ENCODE assay signal across 8 cellular contexts in genomic region chr17:82051776-82052637, GRCh38. TPM values are rescaled to one million over a fixed set of nuclear protein-coding genes. Genes with fewer than 3 reads are reported as not detected.
DNase-seq lines count a peak whose midpoint lies in the region; TF ChIP-seq lines count a peak whose summit lies in the region.

Gene GPS1 (plus strand): TSS chr17:82051898. CDS start chr17:82051932, 34 bp downstream.
Gene RFNG (minus strand): TSS chr17:82051811. CDS start chr17:82051766, 45 bp downstream.

- no peaks in the 10 kb centered on the region for H3K9me3 ChIP-seq in neural cell (ENCODE audit: low read length)

- peak within 1 kb of the TSS; percentile 87 for H3K4me3 Mint-ChIP-seq in activated T-helper 2 cell treated with anti-CD3 and anti-CD28 coated beads, Interferon-gamma antibody, Interleukin-2, Interleukin-4, amounts not matched to agents 10 μg/mL and 5 μg/mL and 100 μg/mL, durations not matched to agents 14 hours and 24 hours and 36 hours (ENCODE audit: low read depth)
- peak within 1 kb of the TSS; percentile 87 for H3K4me3 Mint-ChIP-seq in stimulated activated naive CD8-positive, alpha-beta T cell treated with anti-CD3 and anti-CD28 coated beads, Interleukin-15, Interleukin-2, amounts not matched to agents 100 ng/mL and 50 ng/mL, for 24 hours

- no peaks in the 10 kb centered on the region for H4K20me1 ChIP-seq in neural cell (ENCODE audit: insufficient read depth)

- TF ChIP-seq EP300 in neural cell (conservative IDR thresholded peaks at IDR 0.05; ENCODE audit: poor library complexity, severe bottlenecking): no peak

- H3K27me3 ChIP-seq in neural cell (ENCODE audit: insufficient read depth, low read depth, low read length): no peaks in the 10 kb centered on the region

- peaks cover 10% of the 10 kb centered on the region for H3K36me3 Mint-ChIP-seq in activated T-helper 2 cell treated with anti-CD3 and anti-CD28 coated beads, Interferon-gamma antibody, Interleukin-2, Interleukin-4, amounts not matched to agents 10 μg/mL and 5 μg/mL and 100 μg/mL, durations not matched to agents 14 hours and 24 hours and 36 hours (ENCODE audit: low read depth)
- H3K36me3 Mint-ChIP-seq in stimulated activated naive CD8-positive, alpha-beta T cell treated with anti-CD3 and anti-CD28 coated beads, Interleukin-15, Interleukin-2, amounts not matched to agents 100 ng/mL and 50 ng/mL, for 24 hours (ENCODE audit: low read depth): peaks cover 4% of the 10 kb centered on the region

- H3K79me2 ChIP-seq in neural cell (replicated peaks; ENCODE audit: insufficient read depth, low read length): peaks cover 10% of the 10 kb centered on the region

- H3K4me3 ChIP-seq in fibroblast of the aortic adventitia (ENCODE audit: low read depth, low read length): peak within 1 kb of the TSS; percentile 80
- H3K4me3 ChIP-seq in neural cell (ENCODE audit: low read length): peak within 1 kb of the TSS; percentile 92

- no peaks in the 10 kb centered on the region for H3F3A ChIP-seq in neural cell (ENCODE audit: insufficient read depth, low read length, poor library complexity, severe bottlenecking)

- peak within 1 kb of the TSS; percentile 84 for H3K4me2 ChIP-seq in neural cell (ENCODE audit: low read length)

- H3K4me1 Mint-ChIP-seq in activated T-helper 2 cell treated with anti-CD3 and anti-CD28 coated beads, Interferon-gamma antibody, Interleukin-2, Interleukin-4, amounts not matched to agents 10 μg/mL and 5 μg/mL and 100 μg/mL, durations not matched to agents 14 hours and 24 hours and 36 hours (ENCODE audit: low read depth): peaks cover 7% of the 10 kb centered on the region
- H3K4me1 Mint-ChIP-seq in stimulated activated naive CD8-positive, alpha-beta T cell treated with anti-CD3 and anti-CD28 coated beads, Interleukin-15, Interleukin-2, amounts not matched to agents 100 ng/mL and 50 ng/mL, for 24 hours (ENCODE audit: low read depth): peaks cover 18% of the 10 kb centered on the region

- no peaks in the 10 kb centered on the region for H3K9me2 ChIP-seq in neural cell (ENCODE audit: insufficient read depth, low read length)

- TF ChIP-seq RAD21 in neural cell (conservative IDR thresholded peaks at IDR 0.05): no peak

- H3K9ac ChIP-seq in neural cell (ENCODE audit: low read length): peak within 1 kb of the TSS; percentile 75

- H3K27me3 Mint-ChIP-seq in activated T-helper 2 cell treated with anti-CD3 and anti-CD28 coated beads, Interferon-gamma antibody, Interleukin-2, Interleukin-4, amounts not matched to agents 10 μg/mL and 5 μg/mL and 100 μg/mL, durations not matched to agents 14 hours and 24 hours and 36 hours (ENCODE audit: low read depth): no peaks in the 10 kb centered on the region
- no peaks in the 10 kb centered on the region for H3K27me3 Mint-ChIP-seq in stimulated activated naive CD8-positive, alpha-beta T cell treated with anti-CD3 and anti-CD28 coated beads, Interleukin-15, Interleukin-2, amounts not matched to agents 100 ng/mL and 50 ng/mL, for 24 hours

- peak; percentile 51 to 69 (median 66) for DNase-seq in NCI-H1417 (lab: John Stamatoyannopoulos, UW)
- no peak for DNase-seq in NCI-H1417 treated with DMSO at 0.1 percent for 48 hours (lab: John Stamatoyannopoulos, UW)
- peak; percentile 67 for DNase-seq in HK-2 (ENCODE audit: unreplicated experiment)
- peak; percentile 52 for DNase-seq in RPMI7951 (ENCODE audit: low read depth)
- DNase-seq in activated T-helper 2 cell treated with anti-CD3 and anti-CD28 coated beads, Interferon-gamma antibody, Interleukin-2, Interleukin-4, amounts not matched to agents 10 μg/mL and 5 μg/mL and 100 μg/mL, durations not matched to agents 14 hours and 24 hours and 36 hours (ENCODE audit: low spot score): peak; percentile 73
- DNase-seq in fibroblast of the aortic adventitia (ENCODE audit: low read depth): peak; percentile 34

- no peak within 1 kb of the TSS for H3K27ac ChIP-seq in neural cell (ENCODE audit: low read length)

- H3K27ac Mint-ChIP-seq in activated T-helper 2 cell treated with anti-CD3 and anti-CD28 coated beads, Interferon-gamma antibody, Interleukin-2, Interleukin-4, amounts not matched to agents 10 μg/mL and 5 μg/mL and 100 μg/mL, durations not matched to agents 14 hours and 24 hours and 36 hours: peak within 1 kb of the TSS; percentile 76
- H3K27ac Mint-ChIP-seq in stimulated activated naive CD8-positive, alpha-beta T cell treated with anti-CD3 and anti-CD28 coated beads, Interleukin-15, Interleukin-2, amounts not matched to agents 100 ng/mL and 50 ng/mL, for 24 hours: peak within 1 kb of the TSS; percentile 78

- H3K36me3 ChIP-seq in neural cell (ENCODE audit: insufficient read depth, low read length): no peaks in the 10 kb centered on the region

- no peaks in the 10 kb centered on the region for H3K9me3 Mint-ChIP-seq in activated T-helper 2 cell treated with anti-CD3 and anti-CD28 coated beads, Interferon-gamma antibody, Interleukin-2, Interleukin-4, amounts not matched to agents 10 μg/mL and 5 μg/mL and 100 μg/mL, durations not matched to agents 14 hours and 24 hours and 36 hours
- no peaks in the 10 kb centered on the region for H3K9me3 Mint-ChIP-seq in stimulated activated naive CD8-positive, alpha-beta T cell treated with anti-CD3 and anti-CD28 coated beads, Interleukin-15, Interleukin-2, amounts not matched to agents 100 ng/mL and 50 ng/mL, for 24 hours

- TF ChIP-seq CTCF in fibroblast of the aortic adventitia (IDR thresholded peaks at IDR 0.05; ENCODE audit: insufficient read depth, low read length): no peak
- no peak for TF ChIP-seq CTCF in neural cell (IDR thresholded peaks at IDR 0.05; ENCODE audit: poor library complexity, severe bottlenecking)

- intact Hi-C loops in activated T-helper 2 cell treated with anti-CD3 and anti-CD28 coated beads, Interferon-gamma antibody, Interleukin-2, Interleukin-4, amounts not matched to agents 10 μg/mL and 5 μg/mL and 100 μg/mL, durations not matched to agents 14 hours and 24 hours and 36 hours (cut with micrococcal nuclease): no loop called here

- no peak within 1 kb of the TSS for H2AFZ ChIP-seq in neural cell (ENCODE audit: low read depth, low read length)

TF ChIP-seq in neural cell, 6 proteins besides CTCF, POLR2A, EP300 and RAD21:
- TF ChIP-seq REST (IDR thresholded peaks at IDR 0.05; ENCODE audit: borderline replicate concordance) (no peak), EZH2 (IDR thresholded peaks at IDR 0.05; ENCODE audit: borderline replicate concordance, insufficient read depth, low read length, poor library complexity, severe bottlenecking) (no peak), POLR2AphosphoS5 (IDR thresholded peaks at IDR 0.05) (peak; percentile 86), TAF1 (IDR thresholded peaks at IDR 0.05; ENCODE audit: low read depth) (no peak), SMC3 (conservative IDR thresholded peaks at IDR 0.05; ENCODE audit: poor library complexity) (no peak), MXI1 (conservative IDR thresholded peaks at IDR 0.05; ENCODE audit: poor library complexity, severe bottlenecking) (peak; percentile 89)

RNA-seq across cellular contexts. Expression of gene GPS1, which starts in this region (rescaled TPM):
- total RNA-seq in RPMI7951 (2014; rRNA removed; shearing (Covaris generic)): 84.0 and 94.3 TPM in 2 replicates
- total RNA-seq in activated T-helper 2 cell treated with anti-CD3 and anti-CD28 coated beads, Interferon-gamma antibody, Interleukin-2, Interleukin-4, amounts not matched to agents 10 μg/mL and 5 μg/mL and 100 μg/mL, durations not matched to agents 14 hours and 24 hours and 36 hours: 103 TPM in 2 replicates
- 77.5 and 85.5 TPM in 2 replicates for total RNA-seq in fibroblast of the aortic adventitia (ENCODE audit: low replicate concordance)
- 170 and 215 TPM in 2 replicates for polyA plus RNA-seq in neural cell
- 106 and 121 TPM in 2 replicates for polyA minus RNA-seq in neural cell

RNA-seq across cellular contexts. Expression of gene RFNG, which starts in this region (rescaled TPM):
- 12.9 and 14.3 TPM in 2 replicates for total RNA-seq in RPMI7951 (2014; rRNA removed; shearing (Covaris generic))
- total RNA-seq in activated T-helper 2 cell treated with anti-CD3 and anti-CD28 coated beads, Interferon-gamma antibody, Interleukin-2, Interleukin-4, amounts not matched to agents 10 μg/mL and 5 μg/mL and 100 μg/mL, durations not matched to agents 14 hours and 24 hours and 36 hours: 21.8 and 21.9 TPM in 2 replicates
- total RNA-seq in fibroblast of the aortic adventitia (ENCODE audit: low replicate concordance): 32.0 and 33.3 TPM in 2 replicates
- polyA plus RNA-seq in neural cell: 176 and 200 TPM in 2 replicates
- 20.8 and 27.0 TPM in 2 replicates for polyA minus RNA-seq in neural cell
